ENCODE assay signal across 14 cellular contexts in genomic region chr12:98741615-98742265, GRCh38.
DNase-seq lines count a peak whose midpoint lies in the region; ATAC-seq and TF ChIP-seq lines count a peak whose summit lies in the region.
"Had no signal": no experiment of that assay in that cellular context is flagged by ENCODE, and none has a peak within 500 bp of the region (broad histone marks: within the 10 kb centered on the region; RNA-seq: fewer than 3 reads in every experiment).

No MANE protein-coding gene starts in this region.

- no peaks in the 10 kb centered on the region for H3K36me3 ChIP-seq in esophagus squamous epithelium
- H3K36me3 ChIP-seq: SJSA1, upper lobe of right lung had no signal

- intact Hi-C loops in dorsolateral prefrontal cortex (cut with DNase I): loop anchor here in 1 of 2 donors (10.0 kb wide), 1 partner anchor 193 kb away; no protein-coding TSS in a partner anchor
- intact Hi-C loops in esophagus squamous epithelium (cut with DNase I): no loop called here

- no peak for ATAC-seq in HG02571 (IDR thresholded peaks at IDR 0.05; ENCODE audit: unreplicated experiment)
- ATAC-seq: HepG2, upper lobe of right lung had no signal

- TF ChIP-seq CTCF in dorsolateral prefrontal cortex (IDR thresholded peaks at IDR 0.05 in 54 of 56, conservative IDR thresholded peaks at IDR 0.05 in 2 of 56; ENCODE audit: low read depth in 1 of 56, partially characterized antibody in 56 of 56) (no peak), esophagus squamous epithelium (IDR thresholded peaks at IDR 0.05) (no peak)

- H3K27me3 ChIP-seq in dorsolateral prefrontal cortex (no peaks in the 10 kb centered on the region), esophagus squamous epithelium (peaks cover 0 to 11% (median 2%) of the 10 kb centered on the region in 4 donors)
- H3K27me3 ChIP-seq: SJSA1 had no signal

- peaks cover 0 to 18% (median 12%) of the 10 kb centered on the region in 3 donors for H3K4me1 ChIP-seq in esophagus squamous epithelium

- no peaks in the 10 kb centered on the region for H3K9me3 ChIP-seq in esophagus squamous epithelium
- H3K9me3 ChIP-seq: SJSA1, upper lobe of right lung had no signal

- 74 to 77% methylated on average over 11 to 12 of the region's 12 CpGs for WGBS in esophagus squamous epithelium, 2 donors

- peak overlapping the region in 55 of 59 donors; percentile 3 to 89 (median 65) for H3K27ac ChIP-seq in dorsolateral prefrontal cortex
- H3K27ac ChIP-seq in temporal lobe (ENCODE audit: low read depth, low read length): peak overlapping the region; percentile 2
- H3K27ac ChIP-seq in esophagus squamous epithelium: no peak overlapping the region
- H3K27ac ChIP-seq: SJSA1, upper lobe of right lung had no signal

- no peak for TF ChIP-seq POLR2A in esophagus squamous epithelium (IDR thresholded peaks at IDR 0.05)

- H3K4me3 ChIP-seq in dorsolateral prefrontal cortex (no peak overlapping the region), esophagus squamous epithelium (no peak overlapping the region)
- H3K4me3 ChIP-seq: SJSA1, upper lobe of right lung had no signal

- DNase-seq in stimulated activated CD4-positive, alpha-beta T cell treated with anti-CD3 and anti-CD28 coated beads, Interleukin-15, amount 100 ng/mL, for 24 hours: peak; percentile 41
- DNase-seq in stimulated activated CD4-positive, alpha-beta T cell treated with anti-CD3 and anti-CD28 coated beads, Interleukin-12 subunit alpha, Interleukin-12 subunit beta, amount 100 ng/mL, for 4 hours: no peak
- DNase-seq in NCI-H69 (lab: John Stamatoyannopoulos, UW) (peak; percentile 41), dorsolateral prefrontal cortex (no peak), esophagus squamous epithelium (lab: John Stamatoyannopoulos, UW) (no peak), H4 (ENCODE audit: low spot score) (no peak)
- DNase-seq: CD8-positive, alpha-beta memory T cell; NCI-H446 treated with DMSO at 0.1 percent for 48 hours; retina; upper lobe of right lung had no signal

Comparison
In these comparisons a context has a peak if more than half of its experiments do, and no peak if none do; other contexts are left out.
1. DNase-seq: peak in stimulated activated CD4-positive, alpha-beta T cell treated with anti-CD3 and anti-CD28 coated beads, Interleukin-15, amount 100 ng/mL, for 24 hours (single experiment) and NCI-H69 (single experiment); none in stimulated activated CD4-positive, alpha-beta T cell treated with anti-CD3 and anti-CD28 coated beads, Interleukin-12 subunit alpha, Interleukin-12 subunit beta, amount 100 ng/mL, for 4 hours (single experiment), dorsolateral prefrontal cortex (0 of 10), esophagus squamous epithelium (single experiment) and H4 (single experiment).
2. H3K27ac ChIP-seq: peak in dorsolateral prefrontal cortex (55 of 59) and temporal lobe (single experiment); none in esophagus squamous epithelium (0 of 4).